In the genomic region with DNA sequence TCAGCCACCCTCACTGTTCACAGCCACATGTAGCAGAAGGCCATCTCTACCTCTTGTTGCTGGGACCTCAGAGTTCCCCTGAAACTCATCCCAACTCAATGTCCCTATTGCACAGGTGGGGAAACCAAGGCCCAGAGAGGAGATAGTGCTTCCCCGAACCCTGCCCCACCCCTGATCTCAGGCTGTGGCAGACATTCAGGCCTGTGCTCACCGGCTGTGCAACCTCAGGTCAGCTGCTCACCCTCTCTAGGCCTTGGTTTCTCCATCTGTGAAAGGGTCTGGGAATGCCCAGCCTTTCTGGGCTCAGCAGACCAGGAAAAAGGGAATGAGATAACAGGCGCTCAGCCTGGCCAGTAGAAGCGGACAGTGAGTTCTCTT, we compare ENCODE assay signal across 1 cellular context.
TF ChIP-seq lines count a peak whose summit lies in the region.

No MANE protein-coding gene starts in this region.

TF ChIP-seq in HepG2, 621 proteins besides CTCF, POLR2A, EP300 and RAD21:
- no peak for TF ChIP-seq SRSF9 (IDR thresholded peaks at IDR 0.05; ENCODE audit: borderline replicate concordance, insufficient read depth, low read depth, low read length, poor library complexity, severe bottlenecking)
- TF ChIP-seq ZNF792 (CRISPR knock-in tag; IDR thresholded peaks at IDR 0.05): no peak
- TF ChIP-seq KLF9 (CRISPR knock-in tag; IDR thresholded peaks at IDR 0.05; ENCODE audit: low read depth): no peak
- no peak for TF ChIP-seq ZFP1 (CRISPR knock-in tag; IDR thresholded peaks at IDR 0.05)
- TF ChIP-seq ZNF768 (CRISPR knock-in tag; IDR thresholded peaks at IDR 0.05): peak; percentile 58; the same call in 1 of the 2 replicates
- no peak for TF ChIP-seq ZNF235 (CRISPR knock-in tag; IDR thresholded peaks at IDR 0.05; ENCODE audit: borderline replicate concordance)
- TF ChIP-seq SMAD1 (CRISPR knock-in tag; IDR thresholded peaks at IDR 0.05; ENCODE audit: borderline replicate concordance, low read depth): no peak
